12 cellular contexts compared by ENCODE assay signal in the genomic region with DNA sequence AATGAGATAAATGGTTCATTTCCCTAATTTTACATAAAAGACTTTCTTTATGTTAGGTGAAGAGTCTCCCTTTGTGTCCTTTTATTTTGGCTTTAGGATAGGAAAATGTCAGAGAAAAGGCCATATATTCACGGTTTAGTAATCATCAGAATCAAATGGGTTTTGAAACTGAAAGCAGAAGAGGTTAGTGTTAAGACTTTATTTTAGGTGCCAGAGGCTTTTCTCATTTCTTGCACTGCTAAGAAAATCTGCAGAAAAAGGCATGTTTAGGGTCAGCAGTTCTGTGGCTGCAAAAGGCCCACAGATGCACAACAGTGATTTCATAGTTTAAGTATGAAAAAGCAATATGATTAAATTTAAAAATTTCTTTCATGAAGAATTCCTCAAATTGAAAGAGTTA.
DNase-seq lines count a peak whose midpoint lies in the region; ATAC-seq lines count a peak whose summit lies in the region.
"Had no signal": no experiment of that assay in that cellular context is flagged by ENCODE, and none has a peak within 500 bp of the region (broad histone marks: within the 10 kb centered on the region; RNA-seq: fewer than 3 reads in every experiment).

No MANE protein-coding gene starts in this region.

- DNase-seq in memory B cell (ENCODE audit: low spot score in 2 of 2): peak in 1 of 2 donors; percentile 5
- DNase-seq in GM03348 (ENCODE audit: low spot score): no peak
- DNase-seq in activated CD8-positive, alpha-beta memory T cell treated with anti-CD3 and anti-CD28 coated beads for 24 hours: no peak
- no peak for DNase-seq in nucleus accumbens (lab: John Stamatoyannopoulos, UW)
- no peak for DNase-seq in foreskin melanocyte
- DNase-seq: colonic mucosa, heart left ventricle, mucosa of descending colon, T-helper 2 cell had no signal

- peaks cover 16% of the 10 kb centered on the region for H3K36me3 Mint-ChIP-seq in memory B cell

- peak overlapping the region; percentile 21 for H3K4me3 Mint-ChIP-seq in memory B cell

- ATAC-seq in GM18907 (IDR thresholded peaks at IDR 0.05; ENCODE audit: unreplicated experiment): peak; percentile 71
- peak; percentile 68 for ATAC-seq in GM21786 (IDR thresholded peaks at IDR 0.05; ENCODE audit: unreplicated experiment)
- peak; percentile 72 for ATAC-seq in HG03460 (IDR thresholded peaks at IDR 0.05; ENCODE audit: unreplicated experiment)
- ATAC-seq in memory B cell (ENCODE audit: low read depth): peak; percentile 44
- ATAC-seq: heart left ventricle, mucosa of descending colon had no signal

- no peaks in the 10 kb centered on the region for H3K9me3 Mint-ChIP-seq in memory B cell

- H3K27me3 Mint-ChIP-seq in memory B cell: no peaks in the 10 kb centered on the region

- peak overlapping the region; percentile 84 for H3K27ac Mint-ChIP-seq in memory B cell

- peaks cover 9% of the 10 kb centered on the region for H3K4me1 Mint-ChIP-seq in memory B cell
